ENCODE assay signal across 40 cellular contexts in genomic region chr3:173004681-173005080, GRCh38.
"Had no signal": no experiment of that assay in that cellular context is flagged by ENCODE, and none has a peak within 500 bp of the region (broad histone marks: within the 10 kb centered on the region; RNA-seq: fewer than 3 reads in every experiment).

No MANE protein-coding gene starts in this region.

- H3K9me3 ChIP-seq: adrenal gland, ascending aorta, body of pancreas, breast epithelium had no signal

- H3K27ac Mint-ChIP-seq: activated naive CD4-positive, alpha-beta T cell treated with anti-CD3 and anti-CD28 coated beads for 36 hours; activated naive CD4-positive, alpha-beta T cell treated with anti-CD3 and anti-CD28 coated beads, Interleukin-2, amount 10 ng/mL, durations not matched to agents 7 days and 5 days; activated naive CD4-positive, alpha-beta T cell treated with anti-CD3 and anti-CD28 coated beads, Interleukin-2, amount 50 U/mL, for 24 hours; activated naive CD4-positive, alpha-beta T cell treated with anti-CD3 and anti-CD28 coated beads, Interleukin-2, amount 50 U/mL, for 72 hours; activated naive CD8-positive, alpha-beta T cell; activated naive CD8-positive, alpha-beta T cell treated with anti-CD3 and anti-CD28 coated beads for 36 hours; activated naive CD8-positive, alpha-beta T cell treated with anti-CD3 and anti-CD28 coated beads, Interleukin-2, amount 10 ng/mL, durations not matched to agents 7 days and 5 days; activated naive CD8-positive, alpha-beta T cell treated with anti-CD3 and anti-CD28 coated beads, Interleukin-2, amount 50 U/mL, for 24 hours; activated T-cell treated with anti-CD3 and anti-CD28 coated beads, Interleukin-2, amount 50 U/mL, for 24 hours; activated T-cell treated with anti-CD3 and anti-CD28 coated beads, Interleukin-2, amount 50 U/mL, for 72 hours; activated T-helper 1 cell treated with anti-CD3 and anti-CD28 coated beads, Interleukin-12 subunit alpha, Interleukin-12 subunit beta, Interleukin-2, Interleukin-4 antibody, amounts not matched to agents 30 ng/mL and 10 ng/mL and 1 ng/mL, durations not matched to agents 14 hours and 24 hours and 36 hours; activated T-helper 17 cell treated with anti-CD3 and anti-CD28 coated beads, Interleukin-2, amount 50 U/mL, for 72 hours; activated T-helper 2 cell treated with anti-CD3 and anti-CD28 coated beads, Interferon-gamma antibody, Interleukin-2, Interleukin-4, amounts not matched to agents 10 μg/mL and 5 μg/mL and 100 μg/mL, durations not matched to agents 14 hours and 24 hours and 36 hours had no signal

- ATAC-seq: activated naive CD4-positive, alpha-beta T cell treated with anti-CD3 and anti-CD28 coated beads, Interleukin-2, amount 50 U/mL, for 72 hours; activated naive CD8-positive, alpha-beta T cell treated with anti-CD3 and anti-CD28 coated beads, Interleukin-2, amount 50 U/mL, for 24 hours; activated T-cell treated with anti-CD3 and anti-CD28 coated beads, Interleukin-2, amount 50 U/mL, for 4 hours; activated T-cell treated with anti-CD3 and anti-CD28 coated beads, Interleukin-2, amount 50 U/mL, for 72 hours; activated T-helper 17 cell treated with anti-CD3 and anti-CD28 coated beads, Interleukin-2, amount 50 U/mL, for 72 hours; body of pancreas had no signal

- H3K27me3 Mint-ChIP-seq: activated naive CD4-positive, alpha-beta T cell treated with anti-CD3 and anti-CD28 coated beads, Interleukin-2, amount 10 ng/mL, durations not matched to agents 7 days and 5 days; activated naive CD8-positive, alpha-beta T cell; activated naive CD8-positive, alpha-beta T cell treated with anti-CD3 and anti-CD28 coated beads, Interleukin-2, amount 10 ng/mL, durations not matched to agents 7 days and 5 days; activated naive CD8-positive, alpha-beta T cell treated with anti-CD3 and anti-CD28 coated beads, Interleukin-2, amount 50 U/mL, for 24 hours; activated T-cell treated with anti-CD3 and anti-CD28 coated beads, Interleukin-2, amount 50 U/mL, for 24 hours; central memory CD8-positive, alpha-beta T cell had no signal

- H3K4me3 Mint-ChIP-seq: activated naive CD4-positive, alpha-beta T cell treated with anti-CD3 and anti-CD28 coated beads for 36 hours; activated naive CD4-positive, alpha-beta T cell treated with anti-CD3 and anti-CD28 coated beads, Interleukin-2, amount 10 ng/mL, durations not matched to agents 7 days and 5 days; activated naive CD4-positive, alpha-beta T cell treated with anti-CD3 and anti-CD28 coated beads, Interleukin-2, amount 50 U/mL, for 24 hours; activated naive CD8-positive, alpha-beta T cell; activated naive CD8-positive, alpha-beta T cell treated with anti-CD3 and anti-CD28 coated beads for 36 hours; activated naive CD8-positive, alpha-beta T cell treated with anti-CD3 and anti-CD28 coated beads, Interleukin-2, amount 10 ng/mL, durations not matched to agents 7 days and 5 days; activated naive CD8-positive, alpha-beta T cell treated with anti-CD3 and anti-CD28 coated beads, Interleukin-2, amount 50 U/mL, for 24 hours; activated T-cell treated with anti-CD3 and anti-CD28 coated beads, Interleukin-2, amount 50 U/mL, for 24 hours; activated T-cell treated with anti-CD3 and anti-CD28 coated beads, Interleukin-2, amount 50 U/mL, for 4 hours; activated T-cell treated with anti-CD3 and anti-CD28 coated beads, Interleukin-2, amount 50 U/mL, for 72 hours; activated T-helper 1 cell treated with anti-CD3 and anti-CD28 coated beads, Interleukin-12 subunit alpha, Interleukin-12 subunit beta, Interleukin-2, Interleukin-4 antibody, amounts not matched to agents 30 ng/mL and 10 ng/mL and 1 ng/mL, durations not matched to agents 14 hours and 24 hours and 36 hours; activated T-helper 17 cell treated with anti-CD3 and anti-CD28 coated beads, Interleukin-2, amount 50 U/mL, for 72 hours; brain; central memory CD8-positive, alpha-beta T cell had no signal

- H3K9me3 Mint-ChIP-seq: activated naive CD4-positive, alpha-beta T cell treated with anti-CD3 and anti-CD28 coated beads, Interleukin-2, amount 10 ng/mL, durations not matched to agents 7 days and 5 days; activated naive CD8-positive, alpha-beta T cell treated with anti-CD3 and anti-CD28 coated beads, Interleukin-2, amount 10 ng/mL, durations not matched to agents 7 days and 5 days; activated T-cell treated with anti-CD3 and anti-CD28 coated beads, Interleukin-2, amount 50 U/mL, for 4 hours; activated T-cell treated with anti-CD3 and anti-CD28 coated beads, Interleukin-2, amount 50 U/mL, for 72 hours; activated T-helper 1 cell treated with anti-CD3 and anti-CD28 coated beads, Interleukin-12 subunit alpha, Interleukin-12 subunit beta, Interleukin-2, Interleukin-4 antibody, amounts not matched to agents 30 ng/mL and 10 ng/mL and 1 ng/mL, durations not matched to agents 14 hours and 24 hours and 36 hours; activated T-helper 2 cell treated with anti-CD3 and anti-CD28 coated beads, Interferon-gamma antibody, Interleukin-2, Interleukin-4, amounts not matched to agents 10 μg/mL and 5 μg/mL and 100 μg/mL, durations not matched to agents 14 hours and 24 hours and 36 hours had no signal

- H3K36me3 Mint-ChIP-seq: activated naive CD4-positive, alpha-beta T cell treated with anti-CD3 and anti-CD28 coated beads, Interleukin-2, amount 10 ng/mL, durations not matched to agents 7 days and 5 days; activated naive CD4-positive, alpha-beta T cell treated with anti-CD3 and anti-CD28 coated beads, Interleukin-2, amount 50 U/mL, for 24 hours; activated naive CD4-positive, alpha-beta T cell treated with anti-CD3 and anti-CD28 coated beads, Interleukin-2, amount 50 U/mL, for 72 hours; activated naive CD8-positive, alpha-beta T cell; activated naive CD8-positive, alpha-beta T cell treated with anti-CD3 and anti-CD28 coated beads, Interleukin-2, amount 10 ng/mL, durations not matched to agents 7 days and 5 days; brain had no signal

- DNase-seq: activated effector memory CD4-positive, alpha-beta T cell treated with anti-CD3 and anti-CD28 coated beads, Interleukin-2, amount 50 U/mL, for 16 hours; activated effector memory CD4-positive, alpha-beta T cell treated with Interleukin-2 at 50 U/mL for 16 hours; activated gamma-delta T cell; activated gamma-delta T cell treated with Interleukin-2 at 50 U/mL for 16 hours; activated naive CD4-positive, alpha-beta T cell; activated naive CD4-positive, alpha-beta T cell treated with anti-CD3 and anti-CD28 coated beads for 36 hours; activated naive CD4-positive, alpha-beta T cell treated with anti-CD3 and anti-CD28 coated beads, Interleukin-2, amount 10 ng/mL, durations not matched to agents 7 days and 5 days; activated naive CD4-positive, alpha-beta T cell treated with anti-CD3 and anti-CD28 coated beads, Interleukin-2, amount 50 U/mL, for 16 hours; activated naive CD4-positive, alpha-beta T cell treated with Interleukin-2 at 50 U/mL for 16 hours; activated naive CD8-positive, alpha-beta T cell treated with anti-CD3 and anti-CD28 coated beads for 36 hours; activated naive CD8-positive, alpha-beta T cell treated with anti-CD3 and anti-CD28 coated beads, Interleukin-2, amount 10 ng/mL, durations not matched to agents 7 days and 5 days; activated naive CD8-positive, alpha-beta T cell treated with anti-CD3 and anti-CD28 coated beads, Interleukin-2, amount 50 U/mL, for 24 hours; activated T-cell treated with anti-CD3 and anti-CD28 coated beads, Interleukin-2, amount 50 U/mL, for 1 hour; activated T-cell treated with anti-CD3 and anti-CD28 coated beads, Interleukin-2, amount 50 U/mL, for 24 hours; activated T-cell treated with anti-CD3 and anti-CD28 coated beads, Interleukin-2, amount 50 U/mL, for 4 hours; activated T-cell treated with anti-CD3 and anti-CD28 coated beads, Interleukin-2, amount 50 U/mL, for 48 hours; activated T-cell treated with anti-CD3 and anti-CD28 coated beads, Interleukin-2, amount 50 U/mL, for 72 hours; adrenal gland; amniotic stem cell; amygdala; anterior cingulate cortex; aorta; body of pancreas; brain microvascular endothelial cell; caudate nucleus; central memory CD4-positive, alpha-beta T cell; cerebellar nuclear complex had no signal

- H3K4me1 ChIP-seq: adrenal gland, ascending aorta, breast epithelium had no signal

- FAIRE-seq: astrocyte, bronchial epithelial cell had no signal

- H3K36me3 ChIP-seq: adrenal gland, ascending aorta, brain microvascular endothelial cell, breast epithelium, cardiac muscle cell had no signal

- H3K27me3 ChIP-seq: adrenal gland, ascending aorta, body of pancreas, brain microvascular endothelial cell, breast epithelium, cardiac muscle cell had no signal

- H3K4me3 ChIP-seq: adrenal gland, ascending aorta, body of pancreas, breast epithelium, cardiac muscle cell had no signal

- H3K4me1 Mint-ChIP-seq: activated naive CD4-positive, alpha-beta T cell treated with anti-CD3 and anti-CD28 coated beads, Interleukin-2, amount 10 ng/mL, durations not matched to agents 7 days and 5 days; activated naive CD4-positive, alpha-beta T cell treated with anti-CD3 and anti-CD28 coated beads, Interleukin-2, amount 50 U/mL, for 24 hours; activated naive CD8-positive, alpha-beta T cell treated with anti-CD3 and anti-CD28 coated beads for 36 hours; activated naive CD8-positive, alpha-beta T cell treated with anti-CD3 and anti-CD28 coated beads, Interleukin-2, amount 10 ng/mL, durations not matched to agents 7 days and 5 days; activated naive CD8-positive, alpha-beta T cell treated with anti-CD3 and anti-CD28 coated beads, Interleukin-2, amount 50 U/mL, for 24 hours; activated T-helper 17 cell treated with anti-CD3 and anti-CD28 coated beads, Interleukin-2, amount 50 U/mL, for 72 hours; central memory CD8-positive, alpha-beta T cell had no signal

- H3K27ac ChIP-seq: adrenal gland, ascending aorta, body of pancreas, brain microvascular endothelial cell, breast epithelium, cardiac muscle cell had no signal
